In the genomic region with DNA sequence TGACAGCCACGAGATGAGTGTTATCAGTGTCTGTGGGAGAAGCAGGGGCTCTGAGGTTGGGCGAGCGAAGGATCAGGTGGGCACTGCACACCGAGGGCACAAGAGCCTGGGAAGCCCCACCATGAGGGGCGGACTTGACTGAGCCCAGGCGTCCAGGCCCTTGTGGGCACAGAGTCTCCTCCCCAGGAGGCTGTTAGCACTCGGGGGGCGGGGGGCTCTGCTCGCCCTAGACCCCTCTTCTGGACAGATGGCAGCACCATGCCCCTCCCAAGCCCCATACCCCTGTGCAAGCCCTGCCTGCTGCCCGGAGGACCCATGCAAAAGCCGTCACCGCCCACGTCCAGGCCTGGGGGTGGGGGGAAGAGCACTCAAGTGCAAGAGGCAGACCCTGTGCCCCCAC, we compare ENCODE assay signal across 17 cellular contexts. TPM values are rescaled to one million over a fixed set of nuclear protein-coding genes. Genes with fewer than 3 reads are reported as not detected.
DNase-seq lines count a peak whose midpoint lies in the region; ATAC-seq and TF ChIP-seq lines count a peak whose summit lies in the region.
"Had no signal": no experiment of that assay in that cellular context is flagged by ENCODE, and none has a peak within 500 bp of the region (broad histone marks: within the 10 kb centered on the region; RNA-seq: fewer than 3 reads in every experiment).

No MANE protein-coding gene starts in this region.

- H3K79me2 ChIP-seq in trophoblast cell (ENCODE audit: control insufficient read depth, insufficient read depth, low read length, poor library complexity): peaks cover 5% of the 10 kb centered on the region

- no peak overlapping the region for H4K8ac ChIP-seq in trophoblast cell (ENCODE audit: low read depth, low read length)

- no peak overlapping the region for H2BK120ac ChIP-seq in trophoblast cell (ENCODE audit: insufficient read depth, low read length, poor library complexity)

- H2BK5ac ChIP-seq in trophoblast cell (ENCODE audit: low read depth, low read length, poor library complexity): no peak overlapping the region

- H2AK5ac ChIP-seq in trophoblast cell (ENCODE audit: low read length): peak overlapping the region; percentile 52

- WGBS in right cardiac atrium: 77% methylated on average over 13 of the region's 13 CpGs
- no CpG with 5 or more reads among the region's 13 CpGs for WGBS in trophoblast cell (ENCODE audit: extremely low coverage, insufficient coverage, insufficient read length)

- H3K4me1 ChIP-seq in right cardiac atrium (ENCODE audit: control insufficient read depth, insufficient read depth, low read length) (peaks cover 12% of the 10 kb centered on the region), trophoblast cell (ENCODE audit: control insufficient read depth in 1 of 2, insufficient read depth in 2 of 2, low read length in 2 of 2) (peaks cover 27 to 30% of the 10 kb centered on the region in 2 experiments)

- peak overlapping the region; percentile 23 for H2BK12ac ChIP-seq in trophoblast cell (ENCODE audit: low read length)

- no peak for ATAC-seq in right cardiac atrium
- ATAC-seq: SK-N-SH treated with all-trans-retinoic acid at 6 μM for 48 hours had no signal

- no peaks in the 10 kb centered on the region for H3K27me3 ChIP-seq in right cardiac atrium (ENCODE audit: control insufficient read depth, insufficient read depth)
- H3K27me3 ChIP-seq in trophoblast cell (ENCODE audit: insufficient read depth, low read length): no peaks in the 10 kb centered on the region

- H4K12ac ChIP-seq in trophoblast cell (ENCODE audit: low read depth, low read length): no peak overlapping the region

- no peaks in the 10 kb centered on the region for H3K36me3 ChIP-seq in trophoblast cell (ENCODE audit: control insufficient read depth in 1 of 2, insufficient read depth in 2 of 2, low read length in 2 of 2)

- H3K79me1 ChIP-seq in trophoblast cell (ENCODE audit: low read length): peaks cover 29% of the 10 kb centered on the region

- no peak overlapping the region for H3K9ac ChIP-seq in trophoblast cell (ENCODE audit: low read length)

- no peak overlapping the region for H3K14ac ChIP-seq in trophoblast cell (ENCODE audit: low read length)

- no peak overlapping the region for H3K18ac ChIP-seq in trophoblast cell (ENCODE audit: low read length)

- H4K91ac ChIP-seq in trophoblast cell (ENCODE audit: low read depth, low read length): no peak overlapping the region

- H3K4ac ChIP-seq in trophoblast cell (ENCODE audit: low read depth, low read length): no peak overlapping the region

- no peak overlapping the region for H2AFZ ChIP-seq in trophoblast cell (ENCODE audit: insufficient read depth, low read length, poor library complexity)

- peak; percentile 45 for DNase-seq in Caki2 (ENCODE audit: low read depth)
- no peak for DNase-seq in RWPE1 (ENCODE audit: low spot score)
- peak in 2 of 3 donors; percentile 42 to 49 for DNase-seq in right cardiac atrium
- no peak for DNase-seq in trophoblast cell
- no peak for DNase-seq in NCI-H187 (lab: John Stamatoyannopoulos, UW)
- no peak for DNase-seq in NCI-H2081 treated with DMSO at 0.1 percent for 48 hours (lab: John Stamatoyannopoulos, UW)
- DNase-seq in NCI-H526 (lab: John Stamatoyannopoulos, UW): no peak
- DNase-seq: CD8-positive, alpha-beta memory T cell; GOT3; IMR-90; NCI-H1105; NCI-H146; NCI-H2029 treated with DMSO at 0.1 percent for 48 hours; NCI-H2171; NCI-H524 treated with DMSO at 0.1 percent for 48 hours; RPMI8226 had no signal

- POLR2A ChIA-PET in RWPE1 (lab: Yijun Ruan, JAX; ENCODE audit: low non-redundant PET): no interaction called here

- no peak overlapping the region for H3K23ac ChIP-seq in trophoblast cell (ENCODE audit: low read length)

- peak overlapping the region; percentile 71 for H3K27ac ChIP-seq in RWPE1
- H3K27ac ChIP-seq in right cardiac atrium (ENCODE audit: low read length): no peak overlapping the region
- H3K27ac ChIP-seq in trophoblast cell (ENCODE audit: low read depth, low read length): no peak overlapping the region

- H3K9me3 ChIP-seq in right cardiac atrium (ENCODE audit: control insufficient read depth, low read length) (no peaks in the 10 kb centered on the region), trophoblast cell (ENCODE audit: insufficient read depth, low read depth, low read length) (peaks cover 3% of the 10 kb centered on the region)

- CTCF ChIA-PET in RWPE1 (lab: Yijun Ruan, JAX): no interaction called here

- intact Hi-C loops in right cardiac atrium (cut with DNase I): loop anchor here in 1 of 4 donors (5.0 kb wide), 1 partner anchor 213 kb away; a partner anchor contains a TSS

- no peak for TF ChIP-seq CTCF in RWPE1 (conservative IDR thresholded peaks at IDR 0.05; ENCODE audit: low read depth)

- in situ Hi-C loops in Caki2 (cut with HindIII; ENCODE audit: low pct_unique_long_range_greater_than_20kb, low sequenced_read_pairs): no loop called here

- no peak overlapping the region for H3K4me2 ChIP-seq in trophoblast cell (ENCODE audit: low read length)

- H3K4me3 ChIP-seq in right cardiac atrium (ENCODE audit: low read length) (no peak overlapping the region), trophoblast cell (ENCODE audit: low read depth, low read length) (no peak overlapping the region)

RNA-seq across cellular contexts. Expression of a gene that starts 21.7 kb away (rescaled TPM):
- total RNA-seq in Caki2 (2014; rRNA removed; shearing (Covaris generic); ENCODE audit: low replicate concordance): 65.5 and 77.6 TPM in 2 replicates
- total RNA-seq in right cardiac atrium: 1 to 10 TPM; 4.1 to 8.4 (median 5.3) TPM
- 15.5 TPM for polyA plus RNA-seq in right cardiac atrium
- 63.6 and 64.8 TPM in 2 replicates for polyA plus RNA-seq in trophoblast cell (2013)

Comparison
In these comparisons a context has a peak if more than half of its experiments do, and no peak if none do; other contexts are left out.
1. DNase-seq: peak in Caki2 (single experiment) and right cardiac atrium (2 of 3); none in RWPE1 (single experiment), trophoblast cell (0 of 2), NCI-H187 (0 of 2), NCI-H2081 treated with DMSO at 0.1 percent for 48 hours (single experiment) and NCI-H526 (0 of 2).